In the genomic region with DNA sequence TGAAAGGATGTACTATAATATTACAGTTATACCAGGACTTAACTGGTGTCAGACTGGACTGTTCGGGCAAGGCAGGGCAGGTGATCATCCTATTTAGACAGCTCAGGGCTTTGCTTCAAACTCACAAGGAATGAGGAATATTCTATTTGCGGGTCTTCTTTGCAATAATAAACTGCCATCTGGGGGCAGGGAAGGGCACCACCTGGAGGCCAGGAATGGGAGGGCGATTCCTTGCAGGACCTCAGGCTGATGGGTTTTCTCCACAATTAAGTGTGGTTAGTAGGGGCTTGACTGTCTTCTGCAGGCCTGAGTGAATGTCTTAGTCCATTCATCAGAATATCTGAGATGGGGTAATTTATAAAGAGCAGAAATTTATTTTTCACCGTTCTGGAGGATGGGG, we compare ENCODE assay signal across 9 cellular contexts.
DNase-seq lines count a peak whose midpoint lies in the region; ATAC-seq and TF ChIP-seq lines count a peak whose summit lies in the region.
"Had no signal": no experiment of that assay in that cellular context is flagged by ENCODE, and none has a peak within 500 bp of the region (broad histone marks: within the 10 kb centered on the region; RNA-seq: fewer than 3 reads in every experiment).

No MANE protein-coding gene starts in this region.

- H4K20me1 ChIP-seq in KMS-11 (ENCODE audit: insufficient read depth) = no peaks in the 10 kb centered on the region

- TF ChIP-seq POLR2A in prostate gland (IDR thresholded peaks at IDR 0.05) = no peak

- no peaks in the 10 kb centered on the region for H3K4me1 Mint-ChIP-seq in activated CD4-positive, alpha-beta T cell treated with anti-CD3 and anti-CD28 coated beads, Interleukin-2, amount 10 ng/mL, durations not matched to agents 7 days and 5 days

- no peak overlapping the region for H3K4me3 Mint-ChIP-seq in activated CD4-positive, alpha-beta T cell treated with anti-CD3 and anti-CD28 coated beads, Interleukin-2, amount 10 ng/mL, durations not matched to agents 7 days and 5 days
- H3K4me3 Mint-ChIP-seq: activated T-cell treated with anti-CD3 and anti-CD28 coated beads, Interleukin-2, amount 50 U/mL, for 72 hours had no signal

- H3K4me3 ChIP-seq in KMS-11 (IDR thresholded peaks at IDR 0.05; ENCODE audit: insufficient read depth, low read depth, low read length) = no peak overlapping the region
- no peak overlapping the region for H3K4me3 ChIP-seq in colonic mucosa
- no peak overlapping the region for H3K4me3 ChIP-seq in prostate gland

- intact Hi-C loops in colonic mucosa (cut with DNase I) = no loop called here
- intact Hi-C loops in prostate gland (cut with DNase I) = no loop called here

- peaks cover 7% of the 10 kb centered on the region for H3K27me3 Mint-ChIP-seq in activated CD4-positive, alpha-beta T cell treated with anti-CD3 and anti-CD28 coated beads, Interleukin-2, amount 10 ng/mL, durations not matched to agents 7 days and 5 days

- H3K36me3 Mint-ChIP-seq in activated CD4-positive, alpha-beta T cell treated with anti-CD3 and anti-CD28 coated beads, Interleukin-2, amount 10 ng/mL, durations not matched to agents 7 days and 5 days (ENCODE audit: low read depth) = no peaks in the 10 kb centered on the region

- peak; percentile 8 for DNase-seq in activated CD4-positive, alpha-beta T cell treated with anti-CD3 and anti-CD28 coated beads, Interleukin-2, amount 10 ng/mL, durations not matched to agents 7 days and 5 days
- DNase-seq in activated CD4-positive, alpha-beta T cell treated with anti-CD3 and anti-CD28 coated beads, Interleukin-2, amount 50 U/mL, for 4 hours = no peak
- DNase-seq in colonic mucosa (peak; percentile 18), prostate gland (ENCODE audit: low spot score) (no peak), cerebellar cortex (ENCODE audit: low spot score) (no peak)
- DNase-seq in stimulated activated naive CD4-positive, alpha-beta T cell (lab: John Stamatoyannopoulos, UW) = no peak

- no peaks in the 10 kb centered on the region for H3K79me2 ChIP-seq in KMS-11 (ENCODE audit: insufficient read depth, low read depth)

- no peak overlapping the region for H3K9ac ChIP-seq in KMS-11
- no peak overlapping the region for H3K9ac ChIP-seq in colonic mucosa (ENCODE audit: low read depth in 2 of 2, low read length in 2 of 2)

- WGBS in prostate gland = 78% methylated on average over 4 of the region's 4 CpGs

- POLR2A ChIA-PET in activated CD4-positive, alpha-beta T cell treated with anti-CD3 and anti-CD28 coated beads, Interleukin-2, amount 10 ng/mL, durations not matched to agents 7 days and 5 days (lab: Charles Lee) = no interaction called here

- H3K27me3 ChIP-seq in KMS-11 (ENCODE audit: insufficient read depth, low read depth) (no peaks in the 10 kb centered on the region), colonic mucosa (no peaks in the 10 kb centered on the region), prostate gland (replicated peaks; ENCODE audit: insufficient read depth) (no peaks in the 10 kb centered on the region)

- H3K9me3 Mint-ChIP-seq in activated CD4-positive, alpha-beta T cell treated with anti-CD3 and anti-CD28 coated beads, Interleukin-2, amount 10 ng/mL, durations not matched to agents 7 days and 5 days = no peaks in the 10 kb centered on the region
- H3K9me3 Mint-ChIP-seq: activated T-cell treated with anti-CD3 and anti-CD28 coated beads, Interleukin-2, amount 50 U/mL, for 72 hours had no signal

- no peak overlapping the region for H2AFZ ChIP-seq in KMS-11 (ENCODE audit: low read depth)

- H3K4me1 ChIP-seq in KMS-11 (ENCODE audit: low read depth, poor library complexity, severe bottlenecking) = no peaks in the 10 kb centered on the region
- no peaks in the 10 kb centered on the region for H3K4me1 ChIP-seq in colonic mucosa
- no peaks in the 10 kb centered on the region for H3K4me1 ChIP-seq in prostate gland (replicated peaks)

- no peak overlapping the region for H3K4me2 ChIP-seq in KMS-11

- H3K9me3 ChIP-seq in colonic mucosa = no peaks in the 10 kb centered on the region
- H3K9me3 ChIP-seq in prostate gland = no peaks in the 10 kb centered on the region

- H3K27ac Mint-ChIP-seq in activated CD4-positive, alpha-beta T cell treated with anti-CD3 and anti-CD28 coated beads, Interleukin-2, amount 10 ng/mL, durations not matched to agents 7 days and 5 days = no peak overlapping the region
- H3K27ac Mint-ChIP-seq: activated T-cell treated with anti-CD3 and anti-CD28 coated beads, Interleukin-2, amount 50 U/mL, for 72 hours had no signal

- H3K36me3 ChIP-seq in KMS-11 (ENCODE audit: insufficient read depth) = no peaks in the 10 kb centered on the region
- H3K36me3 ChIP-seq in colonic mucosa = no peaks in the 10 kb centered on the region
- H3K36me3 ChIP-seq in prostate gland = no peaks in the 10 kb centered on the region

- no peak for ATAC-seq in HG03139 (IDR thresholded peaks at IDR 0.05; ENCODE audit: unreplicated experiment)
- ATAC-seq: activated T-cell treated with anti-CD3 and anti-CD28 coated beads, Interleukin-2, amount 50 U/mL, for 72 hours had no signal

- CTCF ChIA-PET in activated CD4-positive, alpha-beta T cell treated with anti-CD3 and anti-CD28 coated beads, Interleukin-2, amount 10 ng/mL, durations not matched to agents 7 days and 5 days (lab: Charles Lee) = no interaction called here

- H3K27ac ChIP-seq in KMS-11 (no peak overlapping the region), colonic mucosa (no peak overlapping the region), prostate gland (no peak overlapping the region)

- TF ChIP-seq CTCF in KMS-11 (conservative IDR thresholded peaks at IDR 0.05; ENCODE audit: low read depth, low read length) (peak; percentile 70), colonic mucosa (IDR thresholded peaks at IDR 0.05) (no peak), prostate gland (IDR thresholded peaks at IDR 0.05) (peak in 3 of 4 experiments; percentile 24 to 50 (median 36))

Comparison
In these comparisons a context has a peak if more than half of its experiments do, and no peak if none do; other contexts are left out.
1. DNase-seq: peak in activated CD4-positive, alpha-beta T cell treated with anti-CD3 and anti-CD28 coated beads, Interleukin-2, amount 10 ng/mL, durations not matched to agents 7 days and 5 days (single experiment) and colonic mucosa (single experiment); none in activated CD4-positive, alpha-beta T cell treated with anti-CD3 and anti-CD28 coated beads, Interleukin-2, amount 50 U/mL, for 4 hours (0 of 2), prostate gland (single experiment), cerebellar cortex (single experiment) and stimulated activated naive CD4-positive, alpha-beta T cell (0 of 6).